Comparison of ENCODE assay signal across 17 cellular contexts in the genomic region with DNA sequence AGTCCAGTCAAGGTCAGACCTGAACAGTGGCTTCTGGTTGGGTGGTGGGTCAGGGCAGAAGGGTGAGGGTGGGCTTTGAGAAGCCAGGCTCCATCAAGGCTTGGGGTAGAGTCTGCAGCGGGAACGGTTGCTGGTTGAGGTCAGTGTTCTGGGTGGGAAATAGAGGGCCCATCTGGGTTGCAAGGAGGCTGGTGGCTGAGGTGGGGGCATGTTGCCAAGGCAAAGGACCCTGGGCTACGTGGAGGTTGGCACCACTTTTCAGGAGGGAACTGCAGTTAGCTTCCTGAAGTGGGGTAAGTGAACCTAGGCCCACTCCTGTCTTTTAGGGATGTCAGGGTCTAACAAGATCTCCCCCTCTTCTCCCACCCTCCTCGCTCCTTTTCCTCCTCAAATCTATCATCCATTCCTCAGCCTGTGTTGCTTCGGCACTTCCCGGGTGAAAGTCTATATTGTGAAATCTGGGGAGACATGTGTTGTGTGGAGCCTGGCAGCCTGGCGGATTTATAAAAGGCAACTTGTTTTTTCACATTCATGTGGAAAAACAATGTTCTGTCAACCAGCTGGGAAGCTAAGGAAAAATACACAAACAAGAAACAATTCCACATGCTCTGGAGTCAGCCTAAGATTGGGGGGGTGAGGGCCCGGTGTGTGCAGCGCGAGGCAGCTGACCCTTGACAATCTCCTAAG. TPM values are rescaled to one million over a fixed set of nuclear protein-coding genes. Genes with fewer than 3 reads are reported as not detected.
"Had no signal": no experiment of that assay in that cellular context is flagged by ENCODE, and none has a peak within 500 bp of the region (broad histone marks: within the 10 kb centered on the region; RNA-seq: fewer than 3 reads in every experiment).

No MANE protein-coding gene starts in this region.

- DNase-seq: activated CD4-positive, alpha-beta T cell treated with anti-CD3 and anti-CD28 coated beads, Interleukin-2, amount 50 U/mL, for 4 hours; activated CD8-positive, alpha-beta memory T cell treated with anti-CD3 and anti-CD28 coated beads, Interleukin-2, amount 10 ng/mL, durations not matched to agents 7 days and 5 days; activated effector memory CD4-positive, alpha-beta T cell treated with anti-CD3 and anti-CD28 coated beads, Interleukin-2, amount 50 U/mL, for 16 hours; activated T-cell treated with anti-CD3 and anti-CD28 coated beads, Interleukin-2, amount 50 U/mL, for 24 hours; hypothalamus; retina; stimulated activated naive CD4-positive, alpha-beta T cell treated with Interleukin-2 at 50 U/mL for 16 hours; upper lobe of left lung had no signal

- H3K27ac ChIP-seq: upper lobe of left lung had no signal

- H3K36me3 Mint-ChIP-seq: activated CD8-positive, alpha-beta memory T cell treated with anti-CD3 and anti-CD28 coated beads, Interleukin-2, amount 10 ng/mL, durations not matched to agents 7 days and 5 days; activated naive CD8-positive, alpha-beta T cell; natural killer cell treated with Interleukin-12 subunit alpha and Interleukin-12 subunit beta and Interleukin-15 and Interleukin-18, amount 100 ng/mL, for 72 hours had no signal

- H3K9me3 Mint-ChIP-seq: activated T-cell treated with anti-CD3 and anti-CD28 coated beads, Interleukin-2, amount 50 U/mL, for 24 hours; natural killer cell treated with Interleukin-12 subunit alpha and Interleukin-12 subunit beta and Interleukin-15 and Interleukin-18, amount 100 ng/mL, for 72 hours had no signal

- H3K27ac Mint-ChIP-seq: activated CD8-positive, alpha-beta memory T cell treated with anti-CD3 and anti-CD28 coated beads, Interleukin-2, amount 10 ng/mL, durations not matched to agents 7 days and 5 days; activated naive CD8-positive, alpha-beta T cell; activated T-cell treated with anti-CD3 and anti-CD28 coated beads, Interleukin-2, amount 50 U/mL, for 24 hours; natural killer cell treated with Interleukin-12 subunit alpha and Interleukin-12 subunit beta and Interleukin-15 and Interleukin-18, amount 100 ng/mL, for 72 hours had no signal

- H3K4me3 Mint-ChIP-seq: activated CD8-positive, alpha-beta memory T cell treated with anti-CD3 and anti-CD28 coated beads, Interleukin-2, amount 10 ng/mL, durations not matched to agents 7 days and 5 days; activated naive CD8-positive, alpha-beta T cell; activated T-cell treated with anti-CD3 and anti-CD28 coated beads, Interleukin-2, amount 50 U/mL, for 24 hours; natural killer cell treated with Interleukin-12 subunit alpha and Interleukin-12 subunit beta and Interleukin-15 and Interleukin-18, amount 100 ng/mL, for 72 hours had no signal

- H3K27me3 ChIP-seq: suprapubic skin, upper lobe of left lung had no signal

- ATAC-seq: activated CD4-positive, CD25-positive, alpha-beta regulatory T cell treated with anti-CD3 and anti-CD28 coated beads, Interleukin-2, amount 50 U/mL, for 24 hours; activated CD8-positive, alpha-beta memory T cell treated with anti-CD3 and anti-CD28 coated beads, Interleukin-2, amount 10 ng/mL, durations not matched to agents 7 days and 5 days had no signal

- H3K36me3 ChIP-seq: upper lobe of left lung had no signal

- H3K27me3 Mint-ChIP-seq: activated naive CD8-positive, alpha-beta T cell had no signal

- H3K9me3 ChIP-seq: suprapubic skin, upper lobe of left lung had no signal

RNA-seq across cellular contexts. Expression of a gene that starts 1.5 kb away (rescaled TPM):
- total RNA-seq: endothelial cell of umbilical vein; glomerular endothelial cell; lung microvascular endothelial cell; mononuclear cell; natural killer cell treated with Interleukin-12 subunit alpha and Interleukin-12 subunit beta and Interleukin-15 and Interleukin-18, amount 100 ng/mL, for 72 hours; T-helper 2 cell treated with Interferon-gamma antibody and Interleukin-4, amounts not matched to agents 100 ng/mL and 5 ng/mL, for 36 hours had no signal
- polyA plus RNA-seq: endothelial cell of umbilical vein had no signal

RNA-seq across cellular contexts. Expression of a gene that starts 29.5 kb away (rescaled TPM):
- total RNA-seq: activated CD8-positive, alpha-beta memory T cell treated with anti-CD3 and anti-CD28 coated beads, Interleukin-2, amount 10 ng/mL, durations not matched to agents 7 days and 5 days; lung microvascular endothelial cell; mononuclear cell; natural killer cell treated with Interleukin-12 subunit alpha and Interleukin-12 subunit beta and Interleukin-15 and Interleukin-18, amount 100 ng/mL, for 72 hours; T-helper 2 cell treated with Interferon-gamma antibody and Interleukin-4, amounts not matched to agents 100 ng/mL and 5 ng/mL, for 36 hours had no signal

RNA-seq across cellular contexts. Expression of a gene that starts 45.6 kb away (rescaled TPM):
- total RNA-seq: endothelial cell of umbilical vein had no signal
